Comparison of ENCODE assay signal across 6 cellular contexts in the genomic region with DNA sequence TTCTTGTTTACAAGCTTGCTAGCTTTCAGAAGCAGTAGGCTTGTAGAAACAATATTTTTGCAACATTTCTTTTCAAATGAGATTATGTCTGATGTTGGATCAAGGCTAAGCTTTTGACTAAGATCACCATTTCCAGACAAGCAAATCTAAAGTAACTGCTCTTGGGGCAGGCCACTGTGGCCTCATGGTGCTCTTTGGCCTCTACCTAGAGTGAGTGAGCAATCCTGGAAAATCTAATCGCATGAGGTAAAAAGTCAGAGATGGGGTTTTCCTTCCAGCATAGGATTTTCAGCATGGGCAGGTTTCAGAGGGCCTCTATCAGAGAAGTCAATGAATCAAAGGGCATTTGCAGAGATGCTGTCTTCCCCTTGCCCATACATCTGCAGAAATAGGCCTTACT.
"Had no signal": no experiment of that assay in that cellular context is flagged by ENCODE, and none has a peak within 500 bp of the region (broad histone marks: within the 10 kb centered on the region; RNA-seq: fewer than 3 reads in every experiment).

No MANE protein-coding gene starts in this region.

- ATAC-seq: K562 had no signal

- FAIRE-seq: HTR-8/SVneo, K562 had no signal

- DNase-seq: IMR-90, KBM-7, KG1 had no signal

- H3K4me3 ChIP-seq: K562 had no signal

- H3K27ac ChIP-seq: HL-60 had no signal
